Comparison of ENCODE assay signal across 1 cellular context in genomic region chr6:30875244-30876038, GRCh38.
TF ChIP-seq lines count a peak whose summit lies in the region.

No MANE protein-coding gene starts in this region.

TF ChIP-seq in endothelial cell of umbilical vein, 7 proteins besides CTCF, POLR2A, EP300 and RAD21 (continued from another document):
- no peak for TF ChIP-seq MAX (IDR thresholded peaks at IDR 0.05; ENCODE audit: insufficient read depth, insufficient read length)
